8 cellular contexts compared by ENCODE assay signal in genomic region chr15:99925661-99926461, GRCh38.
DNase-seq lines count a peak whose midpoint lies in the region; ATAC-seq and TF ChIP-seq lines count a peak whose summit lies in the region.

No MANE protein-coding gene starts in this region.

- H3K27ac ChIP-seq in substantia nigra (ENCODE audit: low read depth, low read length, poor library complexity, severe bottlenecking) = peak overlapping the region; percentile 33

- DNase-seq in NCI-H345 (lab: John Stamatoyannopoulos, UW) (peak; percentile 65), fibroblast of mammary gland (ENCODE audit: low read depth) (no peak), occipital lobe (lab: John Stamatoyannopoulos, UW) (peak; percentile 17), substantia nigra (lab: John Stamatoyannopoulos, UW) (peak in 12 of 49 donors; percentile 8 to 78 (median 24))
- peak; percentile 74 to 76 for DNase-seq in activated T-cell treated with anti-CD3 and anti-CD28 coated beads, Interleukin-2, amount 50 U/mL, for 48 hours

- ATAC-seq in GM21360 (IDR thresholded peaks at IDR 0.05; ENCODE audit: unreplicated experiment) (peak; percentile 43), HG03439 (IDR thresholded peaks at IDR 0.05; ENCODE audit: unreplicated experiment) (no peak), HG03097 (IDR thresholded peaks at IDR 0.05; ENCODE audit: low FRiP score, unreplicated experiment) (no peak)

- no peak for TF ChIP-seq CTCF in fibroblast of mammary gland (conservative IDR thresholded peaks at IDR 0.05; ENCODE audit: control insufficient read depth, insufficient read depth, low read depth, low read length)

- peak overlapping the region; percentile 40 for H3K4me3 ChIP-seq in fibroblast of mammary gland (ENCODE audit: control insufficient read depth, low read depth, low read length)
